ENCODE assay signal across 15 cellular contexts in the genomic region with DNA sequence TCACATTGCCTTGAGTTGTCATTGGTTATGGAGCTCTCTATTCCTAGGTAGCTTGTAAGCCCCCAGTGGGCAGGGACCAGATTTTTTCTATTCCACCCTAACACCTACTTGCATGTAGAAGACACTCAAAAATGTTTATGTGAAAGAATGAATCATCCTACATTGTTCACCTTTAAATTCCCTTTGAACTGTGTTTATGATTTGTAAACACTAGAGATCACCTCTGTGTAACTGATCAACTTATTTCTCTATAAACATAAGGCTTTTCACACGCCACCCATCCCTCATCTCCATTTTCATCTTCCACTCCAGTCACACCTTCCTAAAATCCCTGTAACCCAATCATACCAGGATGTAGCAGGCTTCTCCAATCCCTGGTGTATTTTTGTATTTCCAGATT.
DNase-seq lines count a peak whose midpoint lies in the region; ATAC-seq and TF ChIP-seq lines count a peak whose summit lies in the region.
"Had no signal": no experiment of that assay in that cellular context is flagged by ENCODE, and none has a peak within 500 bp of the region (broad histone marks: within the 10 kb centered on the region; RNA-seq: fewer than 3 reads in every experiment).

No MANE protein-coding gene starts in this region.

- DNase-seq in DMS53 (lab: John Stamatoyannopoulos, UW) (peak; percentile 76), DMS53 treated with DMSO at 0.1 percent for 48 hours (lab: John Stamatoyannopoulos, UW; ENCODE audit: unreplicated experiment) (peak; percentile 58), SW480 (ENCODE audit: low spot score) (peak; percentile 14), mucosa of descending colon (no peak), NCI-H345 (lab: John Stamatoyannopoulos, UW) (no peak)
- DNase-seq: C1 segment of cervical spinal cord; Calu3; CD4-positive, alpha-beta memory T cell; COR-L47; DMS 273 treated with DMSO at 0.1 percent for 48 hours; DND-41; H9 had no signal

- TF ChIP-seq CTCF in mucosa of descending colon (IDR thresholded peaks at IDR 0.05): no peak

- intact Hi-C loops in mucosa of descending colon (cut with DNase I, micrococcal nuclease): no loop called here

- no peak overlapping the region for H3K4me3 ChIP-seq in mucosa of descending colon
- H3K4me3 ChIP-seq: GM23338 had no signal

- ATAC-seq in mucosa of descending colon (peak; percentile 69), HG03469 (IDR thresholded peaks at IDR 0.05; ENCODE audit: unreplicated experiment) (no peak)
- ATAC-seq: GM23338, HCT116 had no signal

- no peaks in the 10 kb centered on the region for H3K36me3 ChIP-seq in mucosa of descending colon (ENCODE audit: low read depth)

- H3K9me3 ChIP-seq in mucosa of descending colon: no peaks in the 10 kb centered on the region

- peaks cover 4% of the 10 kb centered on the region for H3K4me1 ChIP-seq in mucosa of descending colon (ENCODE audit: low read depth)

Comparison
In these comparisons a context has a peak if more than half of its experiments do, and no peak if none do; other contexts are left out.
1. DNase-seq: peak in DMS53 (single experiment), DMS53 treated with DMSO at 0.1 percent for 48 hours (single experiment) and SW480 (single experiment); none in mucosa of descending colon (0 of 3) and NCI-H345 (single experiment).